24 cellular contexts compared by ENCODE assay signal in genomic region chr15:62515696-62516395, GRCh38.
"Had no signal": no experiment of that assay in that cellular context is flagged by ENCODE, and none has a peak within 500 bp of the region (broad histone marks: within the 10 kb centered on the region; RNA-seq: fewer than 3 reads in every experiment).

No MANE protein-coding gene starts in this region.

- DNase-seq: activated CD4-positive, alpha-beta T cell treated with anti-CD3 and anti-CD28 coated beads for 4 hours; activated CD4-positive, alpha-beta T cell treated with anti-CD3 and anti-CD28 coated beads, Interleukin-2, amount 50 U/mL, for 4 hours; activated CD8-positive, alpha-beta memory T cell treated with anti-CD3 and anti-CD28 coated beads for 24 hours; activated effector memory CD4-positive, alpha-beta T cell treated with Interleukin-2 at 50 U/mL for 16 hours; activated naive CD4-positive, alpha-beta T cell treated with Interleukin-2 at 50 U/mL for 16 hours; anterior cingulate cortex; body of pancreas; dorsolateral prefrontal cortex; effector memory CD4-positive, alpha-beta T cell; foreskin fibroblast; midbrain; naive thymus-derived CD8-positive, alpha-beta T cell; occipital lobe; right lobe of liver; small intestine; stimulated activated CD4-positive, alpha-beta T cell treated with anti-CD3 and anti-CD28 coated beads, Interleukin-4, amount 100 ng/mL, for 24 hours; substantia nigra; T-helper 1 cell; tibial artery; upper lobe of right lung had no signal

- H3K27me3 ChIP-seq: body of pancreas, dorsolateral prefrontal cortex, neural progenitor cell, right lobe of liver, tibial artery, upper lobe of right lung had no signal

- ATAC-seq: body of pancreas; naive thymus-derived CD8-positive, alpha-beta T cell; right lobe of liver; stimulated activated effector memory CD8-positive, alpha-beta T cell treated with anti-CD3 and anti-CD28 coated beads, Interleukin-12 subunit alpha, Interleukin-12 subunit beta, amount 100 ng/mL, for 72 hours; upper lobe of right lung had no signal

- H3K9me3 ChIP-seq: body of pancreas, right lobe of liver, tibial artery, upper lobe of right lung had no signal

- H3K4me3 ChIP-seq: body of pancreas, coronary artery, dorsolateral prefrontal cortex, neural progenitor cell, right lobe of liver, tibial artery, upper lobe of right lung had no signal

- H3K4me1 ChIP-seq: body of pancreas, neural progenitor cell, parathyroid adenoma, right lobe of liver, upper lobe of right lung had no signal

- H3K27ac ChIP-seq: body of pancreas, coronary artery, dorsolateral prefrontal cortex, neural progenitor cell, parathyroid adenoma, right lobe of liver, upper lobe of right lung had no signal

- H3K36me3 ChIP-seq: neural progenitor cell, right lobe of liver, tibial artery, upper lobe of right lung had no signal
